In the genomic region with DNA sequence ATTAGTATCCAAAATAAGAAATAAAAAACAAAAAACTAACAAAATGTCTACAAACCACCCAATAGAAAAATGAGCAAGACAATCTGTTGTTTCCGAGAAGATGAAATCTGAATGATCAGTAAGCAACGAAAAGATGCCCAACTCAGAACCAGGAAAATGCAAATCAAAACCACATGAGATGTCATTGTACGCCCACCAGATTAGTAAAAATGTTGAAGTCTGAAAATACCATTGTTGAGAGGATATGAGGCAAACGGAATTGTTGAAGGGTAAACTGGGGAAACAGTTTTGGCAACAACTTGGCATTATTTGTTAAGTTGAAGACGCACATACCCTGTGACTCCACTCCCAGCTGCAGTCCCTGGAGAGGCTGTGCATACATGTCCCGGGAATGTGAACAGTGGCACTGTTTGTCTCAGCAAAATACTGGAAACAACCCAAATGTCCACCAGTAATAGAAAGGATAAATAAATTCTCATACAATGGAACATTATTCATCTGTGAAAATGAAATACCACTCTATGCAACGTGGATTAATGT, we compare ENCODE assay signal across 8 cellular contexts. TPM values are rescaled to one million over a fixed set of nuclear protein-coding genes. Genes with fewer than 3 reads are reported as not detected.
DNase-seq lines count a peak whose midpoint lies in the region; ATAC-seq and TF ChIP-seq lines count a peak whose summit lies in the region.

No MANE protein-coding gene starts in this region.

- H3K36me3 Mint-ChIP-seq in CD8-positive, alpha-beta memory T cell, result peaks cover 3 to 36% (median 6%) of the 10 kb centered on the region in 3 donors
- H3K36me3 Mint-ChIP-seq in effector memory CD8-positive, alpha-beta T cell (ENCODE audit: insufficient read depth), result peaks cover 27% of the 10 kb centered on the region

- no peak for TF ChIP-seq CTCF in RWPE1 (conservative IDR thresholded peaks at IDR 0.05; ENCODE audit: low read depth)

- POLR2A ChIA-PET in CD8-positive, alpha-beta memory T cell (lab: Charles Lee), result interaction anchor here (0.8 kb wide), 1 partner anchor 47 kb away, joined by 5 read pairs; no protein-coding TSS in a partner anchor
- POLR2A ChIA-PET in RWPE1 (lab: Yijun Ruan, JAX; ENCODE audit: low non-redundant PET), result no interaction called here

- peaks cover 49 to 85% (median 65%) of the 10 kb centered on the region in 3 donors for H3K4me1 Mint-ChIP-seq in CD8-positive, alpha-beta memory T cell
- peaks cover 40 to 56% of the 10 kb centered on the region in 2 donors for H3K4me1 Mint-ChIP-seq in effector memory CD8-positive, alpha-beta T cell (ENCODE audit: low read depth in 2 of 2)

- CTCF ChIA-PET in CD8-positive, alpha-beta memory T cell (lab: Charles Lee), result interaction anchor here (1.9 kb wide), 1 partner anchor 150 kb away, joined by 5 read pairs; no protein-coding TSS in a partner anchor
- CTCF ChIA-PET in RWPE1 (lab: Yijun Ruan, JAX), result no interaction called here

- no peaks in the 10 kb centered on the region for H3K27me3 ChIP-seq in CD8-positive, alpha-beta memory T cell (ENCODE audit: insufficient read depth, low read length, poor library complexity, severe bottlenecking)

- no peaks in the 10 kb centered on the region for H3K9me3 Mint-ChIP-seq in CD8-positive, alpha-beta memory T cell
- H3K9me3 Mint-ChIP-seq in effector memory CD8-positive, alpha-beta T cell, result no peaks in the 10 kb centered on the region

- ATAC-seq in effector memory CD8-positive, alpha-beta T cell (replicated peaks), result no peak

- no peaks in the 10 kb centered on the region for H3K36me3 ChIP-seq in CD8-positive, alpha-beta memory T cell (ENCODE audit: insufficient read depth, low read length)
- H3K36me3 ChIP-seq in SK-N-MC (ENCODE audit: insufficient read depth, low read length), result peaks cover 23% of the 10 kb centered on the region

- no peaks in the 10 kb centered on the region for H3K9me3 ChIP-seq in CD8-positive, alpha-beta memory T cell (ENCODE audit: low read length)
- peaks cover 5% of the 10 kb centered on the region; the same call in 1 of the 2 replicates for H3K9me3 ChIP-seq in SK-N-MC (ENCODE audit: low read depth, low read length)

- H3K4me3 Mint-ChIP-seq in CD8-positive, alpha-beta memory T cell, result peak overlapping the region; percentile 1 to 86 (median 67)
- peak overlapping the region; percentile 49 to 70 for H3K4me3 Mint-ChIP-seq in effector memory CD8-positive, alpha-beta T cell

- H3K27ac Mint-ChIP-seq in CD8-positive, alpha-beta memory T cell, result peak overlapping the region; percentile 33 to 92 (median 85)
- peak overlapping the region; percentile 80 to 86 for H3K27ac Mint-ChIP-seq in effector memory CD8-positive, alpha-beta T cell

- H3K27me3 Mint-ChIP-seq in CD8-positive, alpha-beta memory T cell, result no peaks in the 10 kb centered on the region
- H3K27me3 Mint-ChIP-seq in effector memory CD8-positive, alpha-beta T cell, result no peaks in the 10 kb centered on the region

- no peak overlapping the region for H3K4me3 ChIP-seq in CD8-positive, alpha-beta memory T cell (ENCODE audit: low read length)
- peak overlapping the region; percentile 11; the same call in 1 of the 2 replicates for H3K4me3 ChIP-seq in SK-N-MC

- H3K9ac ChIP-seq in SK-N-MC (ENCODE audit: insufficient read length), result no peak overlapping the region

- peaks cover 27% of the 10 kb centered on the region for H3K4me1 ChIP-seq in CD8-positive, alpha-beta memory T cell (ENCODE audit: insufficient read depth, low read length)

- no peak overlapping the region for H3K27ac ChIP-seq in CD8-positive, alpha-beta memory T cell (ENCODE audit: low read depth, low read length)
- peak overlapping the region; percentile 61; the same call in 1 of the 2 replicates for H3K27ac ChIP-seq in SK-N-MC
- H3K27ac ChIP-seq in RWPE1, result no peak overlapping the region

- no peak for DNase-seq in CD8-positive, alpha-beta memory T cell
- DNase-seq in SK-N-MC (ENCODE audit: low read depth, low spot score) (no peak), nucleus accumbens (lab: John Stamatoyannopoulos, UW) (peak in 48 of 56 donors; percentile 19 to 83 (median 63)), RWPE1 (ENCODE audit: low spot score) (no peak), cerebellar nuclear complex (lab: John Stamatoyannopoulos, UW) (no peak), HuH-7.5 (ENCODE audit: low spot score) (no peak), ureter (ENCODE audit: low spot score) (no peak)
- no peak for DNase-seq in effector memory CD8-positive, alpha-beta T cell

RNA-seq across cellular contexts. Expression of a gene that starts 10.6 kb away (rescaled TPM):
- total RNA-seq in CD8-positive, alpha-beta memory T cell, result 10 to 100 TPM; 49.9 to 51.5 TPM
- polyA plus RNA-seq in CD8-positive, alpha-beta memory T cell, result 24.7 TPM
- 44.4 TPM for total RNA-seq in ureter

RNA-seq across cellular contexts. Expression of a gene that starts 38.7 kb away (rescaled TPM):
- total RNA-seq in CD8-positive, alpha-beta memory T cell, result not detected
- not detected for polyA plus RNA-seq in CD8-positive, alpha-beta memory T cell
- total RNA-seq in ureter, result not detected

RNA-seq across cellular contexts. Expression of a gene that starts 52.5 kb away (rescaled TPM):
- not detected for total RNA-seq in CD8-positive, alpha-beta memory T cell
- not detected for polyA plus RNA-seq in CD8-positive, alpha-beta memory T cell
- 36.2 TPM for total RNA-seq in ureter

RNA-seq across cellular contexts. Expression of a gene that starts 56.5 kb away (rescaled TPM):
- total RNA-seq in CD8-positive, alpha-beta memory T cell, result not detected
- not detected for polyA plus RNA-seq in CD8-positive, alpha-beta memory T cell
- 2.2 TPM for total RNA-seq in ureter

Comparison
In these comparisons a context has a peak if more than half of its experiments do, and no peak if none do; other contexts are left out.
1. DNase-seq: peak in nucleus accumbens (48 of 56); none in CD8-positive, alpha-beta memory T cell (0 of 5), SK-N-MC (single experiment), effector memory CD8-positive, alpha-beta T cell (0 of 3), RWPE1 (single experiment), cerebellar nuclear complex (0 of 2), HuH-7.5 (single experiment) and ureter (single experiment).
2. RNA of a gene that starts 52.5 kb away (total RNA-seq): 36.2 TPM in ureter (single experiment); not detected in CD8-positive, alpha-beta memory T cell; every median in the first group is over 10 times any median in the second.